Comparison of ENCODE assay signal across 7 cellular contexts in genomic region chr2:43218221-43218549, GRCh38. TPM values are rescaled to one million over a fixed set of nuclear protein-coding genes. Genes with fewer than 3 reads are reported as not detected.
A peak's percentile ranks its signal among the peaks of the same experiment; 100 is the strongest.
DNase-seq lines count a peak whose midpoint lies in the region; ATAC-seq and TF ChIP-seq lines count a peak whose summit lies in the region.

No MANE protein-coding gene starts in this region.

- H3K27ac Mint-ChIP-seq in IgD-negative memory B cell: peak overlapping the region; percentile 79 to 100 (median 95)

- H3K27me3 Mint-ChIP-seq in IgD-negative memory B cell: no peaks in the 10 kb centered on the region

- H3K4me3 ChIP-seq in adrenal gland (peak overlapping the region in 1 of 4 donors; percentile 96), stomach smooth muscle (ENCODE audit: low read length in 2 of 2) (peak overlapping the region; percentile 20 to 95)

- H3K4me1 Mint-ChIP-seq in IgD-negative memory B cell: peaks cover 25 to 43% (median 33%) of the 10 kb centered on the region in 3 donors

- H3K9me3 ChIP-seq in adrenal gland (replicated peaks in 1 of 3): no peaks in the 10 kb centered on the region
- H3K9me3 ChIP-seq in stomach smooth muscle (ENCODE audit: control insufficient read depth in 2 of 2, low read length in 2 of 2): no peaks in the 10 kb centered on the region

- peak overlapping the region; percentile 80 to 87 for H3K9ac ChIP-seq in stomach smooth muscle (ENCODE audit: low read length in 2 of 2)

- H3K9me3 Mint-ChIP-seq in IgD-negative memory B cell: no peaks in the 10 kb centered on the region

- H3K4me3 Mint-ChIP-seq in IgD-negative memory B cell: peak overlapping the region; percentile 65 to 96 (median 92)

- H3K27me3 ChIP-seq in adrenal gland (no peaks in the 10 kb centered on the region), layer of hippocampus (ENCODE audit: control insufficient read depth, insufficient read depth, low read length) (no peaks in the 10 kb centered on the region), stomach smooth muscle (ENCODE audit: control insufficient read depth in 1 of 2, insufficient read depth in 2 of 2, low read length in 2 of 2) (no peaks in the 10 kb centered on the region)

- peak in 5 of 6 experiments; percentile 6 to 49 (median 21) for TF ChIP-seq CTCF in adrenal gland (IDR thresholded peaks at IDR 0.05)

- no peak for DNase-seq in adrenal gland
- no peak for DNase-seq in cerebellar cortex (ENCODE audit: low spot score)
- no peak for DNase-seq in stimulated activated CD4-positive, alpha-beta T cell treated with anti-CD3 and anti-CD28 coated beads, Interleukin-4, amount 100 ng/mL, for 1 hour

- H3K27ac ChIP-seq in adrenal gland (peak overlapping the region; percentile 92 to 100 (median 99)), layer of hippocampus (ENCODE audit: low read depth, low read length) (peak overlapping the region; percentile 97), stomach smooth muscle (ENCODE audit: low read length) (peak overlapping the region; percentile 95)

- no peak for ATAC-seq in GM18870 (IDR thresholded peaks at IDR 0.05; ENCODE audit: unreplicated experiment)

- H3K4me1 ChIP-seq in adrenal gland (replicated peaks in 1 of 2) (peaks cover 48 to 53% of the 10 kb centered on the region in 2 donors), stomach smooth muscle (ENCODE audit: control insufficient read depth, insufficient read depth, low read length) (peaks cover 49% of the 10 kb centered on the region)

- H3K36me3 ChIP-seq in adrenal gland (replicated peaks in 1 of 2) (peaks cover 0 to 12% of the 10 kb centered on the region in 2 donors), stomach smooth muscle (ENCODE audit: control insufficient read depth in 2 of 2, insufficient read depth in 2 of 2, low read length in 2 of 2) (peaks cover 0 to 3% of the 10 kb centered on the region in 2 donors)

- peaks cover 10% of the 10 kb centered on the region for H3K36me3 Mint-ChIP-seq in IgD-negative memory B cell

- no peak for TF ChIP-seq POLR2A in adrenal gland (IDR thresholded peaks at IDR 0.05)

- WGBS in adrenal gland, 4 donors: 7 to 12% (median 10%) methylated on average over 9 of the region's 9 CpGs

- intact Hi-C loops in adrenal gland (cut with DNase I): no loop called here

RNA-seq across cellular contexts. Expression of gene ZFP36L2, which starts 8.2 kb away (rescaled TPM):
- 249 TPM for polyA plus RNA-seq in IgD-negative memory B cell
- total RNA-seq in adrenal gland: 100 to 1,000 TPM in 5 of 8 donors, 10 to 100 TPM in 3; 46.2 to 333 (median 111) TPM
- polyA plus RNA-seq in adrenal gland: 100 to 1,000 TPM in 2 of 3 donors, 10 to 100 TPM in 1; 29.2 to 159 (median 105) TPM
